12 cellular contexts compared by ENCODE assay signal in the genomic region with DNA sequence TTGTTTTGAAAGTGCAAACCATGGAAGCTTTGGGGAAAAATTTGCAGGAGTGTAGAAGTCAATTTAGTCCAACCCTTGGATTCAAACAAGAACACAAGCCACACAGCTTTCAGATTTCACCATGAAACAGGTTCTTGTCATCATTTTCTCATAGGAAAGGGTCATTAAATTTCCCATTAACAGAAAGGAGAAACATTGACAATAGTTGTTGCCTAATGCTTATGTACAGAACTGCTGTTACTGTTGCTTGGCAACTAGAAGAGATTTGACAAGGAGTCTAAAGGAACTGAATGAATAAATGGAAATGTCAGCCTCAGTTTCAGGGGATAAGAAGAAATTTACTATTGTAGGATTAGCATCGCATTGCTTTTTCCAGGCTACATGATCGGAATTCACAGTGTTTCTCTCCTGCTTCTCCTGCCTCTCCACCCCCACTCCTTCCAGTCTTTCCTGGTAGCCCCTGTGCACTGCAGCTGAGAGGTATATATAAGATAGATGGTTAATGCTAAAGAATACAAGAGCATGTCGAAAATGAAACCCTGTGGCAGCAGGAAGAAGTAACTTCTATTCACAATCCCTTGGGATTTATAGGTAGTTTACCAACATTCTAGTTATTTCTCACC.
DNase-seq lines count a peak whose midpoint lies in the region; ATAC-seq, FAIRE-seq and TF ChIP-seq lines count a peak whose summit lies in the region.
"Had no signal": no experiment of that assay in that cellular context is flagged by ENCODE, and none has a peak within 500 bp of the region (broad histone marks: within the 10 kb centered on the region; RNA-seq: fewer than 3 reads in every experiment).

No MANE protein-coding gene starts in this region.

- DNase-seq in GM19239 (ENCODE audit: insufficient read length, low spot score) (no peak), NCI-H774 (lab: John Stamatoyannopoulos, UW) (peak; percentile 45), endothelial cell of umbilical vein (ENCODE audit: low read depth, low spot score) (peak; percentile 32), HEK293T (ENCODE audit: extremely low spot score) (no peak), testis (no peak)
- DNase-seq: activated CD8-positive, alpha-beta T cell treated with anti-CD3 and anti-CD28 coated beads, Interleukin-2, amount 10 ng/mL, durations not matched to agents 7 days and 5 days; nephron progenitor cell; stimulated activated CD4-positive, alpha-beta T cell treated with anti-CD3 and anti-CD28 coated beads, Interleukin-4, amount 100 ng/mL, for 1 hour had no signal

- H3K4me3 ChIP-seq in endothelial cell of umbilical vein (replicated peaks in 1 of 3; ENCODE audit: insufficient read depth in 1 of 3, low read depth in 1 of 3, low read length in 3 of 3) (no peak overlapping the region), neuron (ENCODE audit: low read length) (peak overlapping the region; percentile 2), testis (no peak overlapping the region)

- H3K27me3 ChIP-seq in endothelial cell of umbilical vein (ENCODE audit: control insufficient read depth in 2 of 2, insufficient read depth in 2 of 2, low read length in 2 of 2) (no peaks in the 10 kb centered on the region), neuron (ENCODE audit: insufficient read depth, low read length) (no peaks in the 10 kb centered on the region), testis (no peaks in the 10 kb centered on the region)

- H3K9me1 ChIP-seq in endothelial cell of umbilical vein (replicated peaks; ENCODE audit: control insufficient read depth, extremely low read depth, insufficient read depth, low read length): no peaks in the 10 kb centered on the region

- H3K27ac ChIP-seq in endothelial cell of umbilical vein (ENCODE audit: insufficient read depth, low read depth, low read length) (no peak overlapping the region), testis (no peak overlapping the region)

- dilution Hi-C loops in endothelial cell of umbilical vein (cut with MboI; ENCODE audit: extremely low pct_ligation_motif_present, low sequenced_read_pairs): no loop called here

- peak; percentile 35 for FAIRE-seq in GM19239 (lab: Jason Lieb, UNC)
- no peak for FAIRE-seq in endothelial cell of umbilical vein (lab: Jason Lieb, UNC)
- FAIRE-seq: D721Med had no signal

- no TSS peak for BruUV-seq in endothelial cell of umbilical vein (replicated peaks; lab: Mats Ljungman, UMichigan)

- no peak overlapping the region for H3K9ac ChIP-seq in endothelial cell of umbilical vein (replicated peaks; ENCODE audit: extremely low read depth, insufficient read depth, low read length)

- no peaks in the 10 kb centered on the region for H3K36me3 ChIP-seq in endothelial cell of umbilical vein (ENCODE audit: control insufficient read depth in 2 of 2, extremely low read depth in 1 of 2, insufficient read depth in 2 of 2, low read length in 2 of 2)
- H3K36me3 ChIP-seq in neuron (ENCODE audit: insufficient read depth, low read length): no peaks in the 10 kb centered on the region
- no peaks in the 10 kb centered on the region for H3K36me3 ChIP-seq in testis (ENCODE audit: low read depth, missing control alignments)

- POLR2A ChIA-PET in endothelial cell of umbilical vein (lab: Charles Lee) (no interaction called here), HEK293T (lab: Yijun Ruan, JAX) (no interaction called here)

- TF ChIP-seq CTCF in endothelial cell of umbilical vein (IDR thresholded peaks at IDR 0.05; ENCODE audit: extremely low read depth in 1 of 2, insufficient read depth in 1 of 2, low read depth in 1 of 2, low read length in 2 of 2) (no peak), testis (IDR thresholded peaks at IDR 0.05) (no peak)

- H3K79me2 ChIP-seq in endothelial cell of umbilical vein (ENCODE audit: control insufficient read depth, insufficient read depth, low read length): no peaks in the 10 kb centered on the region

- H4K20me1 ChIP-seq in endothelial cell of umbilical vein (replicated peaks; ENCODE audit: control insufficient read depth, extremely low read depth, insufficient read depth, low read length): no peaks in the 10 kb centered on the region

- H2AFZ ChIP-seq in endothelial cell of umbilical vein (ENCODE audit: low read depth, low read length) (no peak overlapping the region), neuron (ENCODE audit: low read depth, low read length) (no peak overlapping the region)

- intact Hi-C loops in endothelial cell of umbilical vein (cut with micrococcal nuclease) (loop anchor here (1.0 to 2.0 kb wide), 2 partner anchors 8 to 14 kb away; no protein-coding TSS in a partner anchor), testis (cut with DNase I; ENCODE audit: low total_unique reads) (no loop called here)

- ATAC-seq in GM18867 (IDR thresholded peaks at IDR 0.05; ENCODE audit: unreplicated experiment) (no peak), GM21423 (IDR thresholded peaks at IDR 0.05; ENCODE audit: unreplicated experiment) (no peak)
- ATAC-seq: activated CD8-positive, alpha-beta T cell treated with anti-CD3 and anti-CD28 coated beads, Interleukin-2, amount 10 ng/mL, durations not matched to agents 7 days and 5 days had no signal

- TF ChIP-seq POLR2A in endothelial cell of umbilical vein (IDR thresholded peaks at IDR 0.05; ENCODE audit: low read depth, low read length): no peak
- no peak for TF ChIP-seq POLR2A in testis (IDR thresholded peaks at IDR 0.05)

- WGBS in testis, 2 donors: 86% methylated on average over 3 of the region's 3 CpGs

- no peaks in the 10 kb centered on the region for H3K9me3 ChIP-seq in endothelial cell of umbilical vein (replicated peaks; ENCODE audit: control insufficient read depth, insufficient read depth, low read length)
- no peaks in the 10 kb centered on the region for H3K9me3 ChIP-seq in neuron (ENCODE audit: low read length)
- no peaks in the 10 kb centered on the region for H3K9me3 ChIP-seq in testis

- H3K4me1 ChIP-seq in endothelial cell of umbilical vein (ENCODE audit: control insufficient read depth, extremely low read depth, insufficient read depth, low read length) (peaks cover 28% of the 10 kb centered on the region), neuron (ENCODE audit: insufficient read depth, low read length) (peaks cover 28% of the 10 kb centered on the region), testis (no peaks in the 10 kb centered on the region)

- H3K4me2 ChIP-seq in endothelial cell of umbilical vein (ENCODE audit: insufficient read depth, low read length): peak overlapping the region; percentile 34

- CTCF ChIA-PET in endothelial cell of umbilical vein (lab: Charles Lee) (interaction anchor here (1.0 to 3.5 kb wide), 5 partner anchors 9 to 91 kb away, joined by 3 to 14 read pairs (median 6); a partner anchor contains a TSS), HEK293T (lab: Yijun Ruan, JAX) (no interaction called here)

TF ChIP-seq in endothelial cell of umbilical vein, 7 proteins besides CTCF, POLR2A, EP300 and RAD21:
- TF ChIP-seq MYC (IDR thresholded peaks at IDR 0.05; ENCODE audit: low read depth, low read length) (no peak), FOS (IDR thresholded peaks at IDR 0.05; ENCODE audit: borderline replicate concordance, insufficient read depth, low read length) (no peak), EZH2 (IDR thresholded peaks at IDR 0.05; ENCODE audit: borderline replicate concordance, low read depth, low read length, severe bottlenecking) (no peak), POLR2AphosphoS5 (IDR thresholded peaks at IDR 0.05; ENCODE audit: insufficient read depth, low read depth, low read length) (no peak)
- TF ChIP-seq, protein P1, sequence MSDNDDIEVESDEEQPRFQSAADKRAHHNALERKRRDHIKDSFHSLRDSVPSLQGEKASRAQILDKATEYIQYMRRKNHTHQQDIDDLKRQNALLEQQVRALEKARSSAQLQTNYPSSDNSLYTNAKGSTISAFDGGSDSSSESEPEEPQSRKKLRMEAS (IDR thresholded peaks at IDR 0.05; ENCODE audit: insufficient read depth, insufficient read length): no peak

TF ChIP-seq in HEK293T, 16 proteins besides CTCF, POLR2A, EP300 and RAD21:
- TF ChIP-seq CTBP1 (IDR thresholded peaks at IDR 0.05; ENCODE audit: borderline replicate concordance) (no peak), FOXM1 (IDR thresholded peaks at IDR 0.05; ENCODE audit: borderline replicate concordance) (no peak), SUZ12 (IDR thresholded peaks at IDR 0.05) (no peak)

Comparison
In these comparisons a context has a peak if more than half of its experiments do, and no peak if none do; other contexts are left out.
1. DNase-seq: peak in NCI-H774 (single experiment) and endothelial cell of umbilical vein (single experiment); none in GM19239 (single experiment), HEK293T (single experiment) and testis (single experiment).